ENCODE assay signal across 9 cellular contexts in genomic region chr11:34251640-34251980, GRCh38.
DNase-seq lines count a peak whose midpoint lies in the region; FAIRE-seq and TF ChIP-seq lines count a peak whose summit lies in the region.
"Had no signal": no experiment of that assay in that cellular context is flagged by ENCODE, and none has a peak within 500 bp of the region (broad histone marks: within the 10 kb centered on the region; RNA-seq: fewer than 3 reads in every experiment).

No MANE protein-coding gene starts in this region.

- no peak for TF ChIP-seq POLR2A in prostate gland (IDR thresholded peaks at IDR 0.05)

- H3K9me1 ChIP-seq in keratinocyte (ENCODE audit: control insufficient read depth, extremely low read depth, insufficient read depth, low read length): no peaks in the 10 kb centered on the region

- H3K36me3 Mint-ChIP-seq in activated naive CD8-positive, alpha-beta T cell: no peaks in the 10 kb centered on the region
- no peaks in the 10 kb centered on the region for H3K36me3 Mint-ChIP-seq in activated naive CD8-positive, alpha-beta T cell treated with anti-CD3 and anti-CD28 coated beads for 36 hours
- H3K36me3 Mint-ChIP-seq in type B pancreatic cell (no peaks in the 10 kb centered on the region), nephron progenitor cell (ENCODE audit: low read depth) (no peaks in the 10 kb centered on the region)

- H3K4me1 Mint-ChIP-seq in activated naive CD8-positive, alpha-beta T cell (ENCODE audit: low read depth): peaks cover 53% of the 10 kb centered on the region
- H3K4me1 Mint-ChIP-seq in activated naive CD8-positive, alpha-beta T cell treated with anti-CD3 and anti-CD28 coated beads for 36 hours: peaks cover 48% of the 10 kb centered on the region
- peaks cover 54% of the 10 kb centered on the region for H3K4me1 Mint-ChIP-seq in type B pancreatic cell (ENCODE audit: unreplicated experiment)
- peaks cover 71% of the 10 kb centered on the region for H3K4me1 Mint-ChIP-seq in nephron progenitor cell

- peak overlapping the region; percentile 68 for H3K4me3 Mint-ChIP-seq in activated naive CD8-positive, alpha-beta T cell
- no peak overlapping the region for H3K4me3 Mint-ChIP-seq in activated naive CD8-positive, alpha-beta T cell treated with anti-CD3 and anti-CD28 coated beads for 36 hours
- peak overlapping the region; percentile 23 for H3K4me3 Mint-ChIP-seq in type B pancreatic cell
- no peak overlapping the region for H3K4me3 Mint-ChIP-seq in nephron progenitor cell

- peak overlapping the region; percentile 51 for H3K27ac ChIP-seq in keratinocyte (ENCODE audit: control insufficient read depth, insufficient read depth, low read length)
- no peak overlapping the region for H3K27ac ChIP-seq in prostate gland

- no peaks in the 10 kb centered on the region for H3K27me3 ChIP-seq in adipocyte (replicated peaks; ENCODE audit: control insufficient read depth, insufficient read depth, low read length)
- H3K27me3 ChIP-seq in keratinocyte (ENCODE audit: control insufficient read depth, extremely low read depth, insufficient read depth, low read length): no peaks in the 10 kb centered on the region
- no peaks in the 10 kb centered on the region for H3K27me3 ChIP-seq in prostate gland (replicated peaks; ENCODE audit: insufficient read depth)

- H3K9me3 ChIP-seq in adipocyte (ENCODE audit: control insufficient read depth, low read length) (no peaks in the 10 kb centered on the region), keratinocyte (ENCODE audit: control insufficient read depth, low read depth, low read length) (no peaks in the 10 kb centered on the region), prostate gland (no peaks in the 10 kb centered on the region)

- intact Hi-C loops in prostate gland (cut with DNase I): no loop called here

- H3K27ac Mint-ChIP-seq in activated naive CD8-positive, alpha-beta T cell: no peak overlapping the region
- H3K27ac Mint-ChIP-seq in activated naive CD8-positive, alpha-beta T cell treated with anti-CD3 and anti-CD28 coated beads for 36 hours: no peak overlapping the region
- H3K27ac Mint-ChIP-seq in type B pancreatic cell (peak overlapping the region; percentile 59), nephron progenitor cell (no peak overlapping the region)

- peak overlapping the region; percentile 37 for H3K9ac ChIP-seq in adipocyte (ENCODE audit: low read length)
- peak overlapping the region; percentile 30 for H3K9ac ChIP-seq in keratinocyte (ENCODE audit: control insufficient read depth, extremely low read depth, insufficient read depth, low read length)

- TF ChIP-seq CTCF in keratinocyte (optimal IDR thresholded peaks at IDR 0.05 in 1 of 3, IDR thresholded peaks at IDR 0.05 in 1 of 3, conservative IDR thresholded peaks at IDR 0.05 in 1 of 3; ENCODE audit: extremely low read depth in 1 of 3, insufficient read depth in 2 of 3, low read length in 3 of 3): no peak
- TF ChIP-seq CTCF in type B pancreatic cell (conservative IDR thresholded peaks at IDR 0.05): no peak
- no peak for TF ChIP-seq CTCF in nephron progenitor cell (IDR thresholded peaks at IDR 0.05)
- TF ChIP-seq CTCF in prostate gland (IDR thresholded peaks at IDR 0.05): no peak

- H2AFZ ChIP-seq in keratinocyte (ENCODE audit: control insufficient read depth, low read length): no peak overlapping the region

- FAIRE-seq in keratinocyte (lab: Jason Lieb, UNC): no peak

- peak overlapping the region; percentile 74 for H3K4me2 ChIP-seq in keratinocyte (ENCODE audit: control insufficient read depth, extremely low read depth, insufficient read depth, low read depth, low read length)

- WGBS in prostate gland: 26% methylated on average over 2 of the region's 2 CpGs

- H3K9me3 Mint-ChIP-seq in activated naive CD8-positive, alpha-beta T cell (ENCODE audit: low read depth): no peaks in the 10 kb centered on the region
- H3K9me3 Mint-ChIP-seq in activated naive CD8-positive, alpha-beta T cell treated with anti-CD3 and anti-CD28 coated beads for 36 hours: no peaks in the 10 kb centered on the region
- H3K9me3 Mint-ChIP-seq in type B pancreatic cell (no peaks in the 10 kb centered on the region), nephron progenitor cell (no peaks in the 10 kb centered on the region)

- no peaks in the 10 kb centered on the region for H3K27me3 Mint-ChIP-seq in activated naive CD8-positive, alpha-beta T cell
- H3K27me3 Mint-ChIP-seq in activated naive CD8-positive, alpha-beta T cell treated with anti-CD3 and anti-CD28 coated beads for 36 hours: no peaks in the 10 kb centered on the region
- peaks cover 15% of the 10 kb centered on the region for H3K27me3 Mint-ChIP-seq in type B pancreatic cell
- peaks cover 36% of the 10 kb centered on the region for H3K27me3 Mint-ChIP-seq in nephron progenitor cell (ENCODE audit: low read depth, poor library complexity)

- DNase-seq in activated naive CD8-positive, alpha-beta T cell treated with anti-CD3 and anti-CD28 coated beads for 36 hours: no peak
- peak; percentile 51 for DNase-seq in adipocyte (ENCODE audit: low read depth)
- no peak for DNase-seq in keratinocyte (ENCODE audit: low read depth, low spot score)
- DNase-seq in type B pancreatic cell (ENCODE audit: extremely low spot score, unreplicated experiment): no peak
- no peak for DNase-seq in nephron progenitor cell
- no peak for DNase-seq in prostate gland (ENCODE audit: low spot score)
- no peak for DNase-seq in stimulated activated CD4-positive, alpha-beta T cell treated with anti-CD3 and anti-CD28 coated beads, Interleukin-12 subunit alpha, Interleukin-12 subunit beta, amount 100 ng/mL, for 4 hours
- DNase-seq: NCI-H1092 treated with DMSO at 0.1 percent for 48 hours had no signal

- H4K20me1 ChIP-seq in keratinocyte (ENCODE audit: control insufficient read depth, extremely low read depth, insufficient read depth, low read length): peaks cover 2% of the 10 kb centered on the region

- peaks cover 17% of the 10 kb centered on the region for H3K4me1 ChIP-seq in adipocyte (ENCODE audit: control insufficient read depth, insufficient read depth, low read length)
- H3K4me1 ChIP-seq in keratinocyte (ENCODE audit: control insufficient read depth, extremely low read depth, insufficient read depth, low read length): peaks cover 27% of the 10 kb centered on the region
- H3K4me1 ChIP-seq in prostate gland (replicated peaks): no peaks in the 10 kb centered on the region

- dilution Hi-C loops in keratinocyte (cut with MboI; ENCODE audit: extremely low pct_ligation_motif_present, low sequenced_read_pairs): no loop called here

- H3K4me3 ChIP-seq in adipocyte (ENCODE audit: low read length) (peak overlapping the region; percentile 44), keratinocyte (ENCODE audit: control insufficient read depth in 2 of 3, extremely low read depth in 1 of 3, insufficient read depth in 2 of 3, low read depth in 1 of 3, low read length in 3 of 3) (peak overlapping the region in 1 of 3 experiments; percentile 46), prostate gland (no peak overlapping the region)

- H3K79me2 ChIP-seq in keratinocyte (ENCODE audit: control insufficient read depth, insufficient read depth, low read length): no peaks in the 10 kb centered on the region

- no peaks in the 10 kb centered on the region for H3K36me3 ChIP-seq in adipocyte (ENCODE audit: control insufficient read depth, insufficient read depth, low read length, severe bottlenecking)
- H3K36me3 ChIP-seq in keratinocyte (ENCODE audit: control insufficient read depth in 2 of 2, extremely low read depth in 1 of 2, insufficient read depth in 2 of 2, low read length in 2 of 2): no peaks in the 10 kb centered on the region
- no peaks in the 10 kb centered on the region for H3K36me3 ChIP-seq in prostate gland

Comparison
In these comparisons a context has a peak if more than half of its experiments do, and no peak if none do; other contexts are left out.
1. H3K4me3 Mint-ChIP-seq: peak in activated naive CD8-positive, alpha-beta T cell (single experiment) and type B pancreatic cell (single experiment); none in activated naive CD8-positive, alpha-beta T cell treated with anti-CD3 and anti-CD28 coated beads for 36 hours (single experiment) and nephron progenitor cell (single experiment).